ENCODE assay signal across 10 cellular contexts in the genomic region with DNA sequence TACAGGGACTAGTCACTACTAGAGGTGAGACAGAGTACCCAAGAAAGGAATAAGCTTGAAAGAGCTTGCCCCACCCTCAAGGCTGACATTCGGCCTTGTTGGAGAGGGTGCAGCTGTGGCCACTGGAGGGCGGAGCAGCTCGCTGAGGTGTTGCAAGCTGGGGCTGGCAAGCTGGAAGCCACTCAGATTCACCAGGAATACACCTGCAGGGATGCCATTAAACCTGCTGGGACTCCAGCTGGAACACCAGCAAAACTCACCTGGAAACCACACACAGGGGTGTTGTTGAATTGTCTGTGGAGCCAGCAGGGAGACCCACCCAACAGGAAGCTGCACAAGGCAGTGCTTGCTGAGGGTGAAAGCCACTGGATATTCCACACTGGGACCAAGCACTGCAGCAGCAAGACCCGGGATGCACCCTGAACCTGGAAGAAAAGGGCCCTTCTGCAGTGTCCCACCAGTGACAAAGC. TPM values are rescaled to one million over a fixed set of nuclear protein-coding genes. Genes with fewer than 3 reads are reported as not detected.
DNase-seq lines count a peak whose midpoint lies in the region; ATAC-seq and TF ChIP-seq lines count a peak whose summit lies in the region.
"Had no signal": no experiment of that assay in that cellular context is flagged by ENCODE, and none has a peak within 500 bp of the region (broad histone marks: within the 10 kb centered on the region; RNA-seq: fewer than 3 reads in every experiment).

No MANE protein-coding gene starts in this region.

- TF ChIP-seq CTCF in Peyer's patch (IDR thresholded peaks at IDR 0.05) (peak in 4 of 6 experiments; percentile 31 to 69 (median 62)), fibroblast of pulmonary artery (IDR thresholded peaks at IDR 0.05; ENCODE audit: low read length, missing control alignments) (peak; percentile 56), upper lobe of left lung (IDR thresholded peaks at IDR 0.05) (peak in 4 of 6 experiments; percentile 35 to 61 (median 56))

- H3K27me3 Mint-ChIP-seq in CD4-positive, alpha-beta memory T cell, result no peaks in the 10 kb centered on the region

- H3K27ac Mint-ChIP-seq in CD4-positive, alpha-beta memory T cell, result no peak overlapping the region
- H3K27ac Mint-ChIP-seq: activated naive CD8-positive, alpha-beta T cell had no signal

- H3K9me3 Mint-ChIP-seq in CD4-positive, alpha-beta memory T cell, result no peaks in the 10 kb centered on the region

- H3K27ac ChIP-seq in Peyer's patch (no peak overlapping the region), upper lobe of left lung (no peak overlapping the region)
- H3K27ac ChIP-seq in CD4-positive, alpha-beta memory T cell (ENCODE audit: low read depth, low read length), result no peak overlapping the region
- H3K27ac ChIP-seq: BLaER1 had no signal

- POLR2A ChIA-PET in CD4-positive, alpha-beta memory T cell (lab: Charles Lee; ENCODE audit: partially characterized antibody), result interaction anchor here (1.3 kb wide), 1 partner anchor 16 kb away, joined by 4 read pairs; no protein-coding TSS in a partner anchor

- ATAC-seq in GM21360 (IDR thresholded peaks at IDR 0.05; ENCODE audit: unreplicated experiment) (peak; percentile 59), upper lobe of left lung (ENCODE audit: low FRiP score in 2 of 2) (peak; percentile 46 to 71)

- DNase-seq in NCI-H1436 (lab: John Stamatoyannopoulos, UW) (peak; percentile 3), NCI-H1436 treated with DMSO at 0.1 percent for 48 hours (lab: John Stamatoyannopoulos, UW) (no peak), HS-27A (ENCODE audit: low read depth) (peak; percentile 4), Peyer's patch (peak in 2 of 3 donors; percentile 75 to 77), fibroblast of pulmonary artery (ENCODE audit: low read depth) (peak; percentile 37), upper lobe of left lung (peak; percentile 52 to 74)
- DNase-seq in CD4-positive, alpha-beta memory T cell, result no peak

- peaks cover 0 to 7% of the 10 kb centered on the region in 2 donors for H3K36me3 Mint-ChIP-seq in CD4-positive, alpha-beta memory T cell
- H3K36me3 Mint-ChIP-seq: activated naive CD8-positive, alpha-beta T cell had no signal

- H3K4me1 ChIP-seq in Peyer's patch (no peaks in the 10 kb centered on the region), upper lobe of left lung (peaks cover 8 to 17% (median 13%) of the 10 kb centered on the region in 4 donors)
- no peaks in the 10 kb centered on the region for H3K4me1 ChIP-seq in CD4-positive, alpha-beta memory T cell (ENCODE audit: insufficient read depth, low read length)

- 35 to 39% methylated on average over 4 of the region's 4 CpGs for whole genome bisulfite sequencing in upper lobe of left lung, 2 donors

- H3K9me3 ChIP-seq in Peyer's patch, result no peaks in the 10 kb centered on the region
- H3K9me3 ChIP-seq in upper lobe of left lung, result no peaks in the 10 kb centered on the region
- H3K9me3 ChIP-seq in CD4-positive, alpha-beta memory T cell (ENCODE audit: control insufficient read depth in 1 of 2, low read length in 2 of 2), result no peaks in the 10 kb centered on the region
- H3K9me3 ChIP-seq: BLaER1 had no signal

- CTCF ChIA-PET in CD4-positive, alpha-beta memory T cell (lab: Charles Lee; ENCODE audit: partially characterized antibody), result interaction anchor here (0.8 to 7.7 kb wide), 18 partner anchors 10 to 526 kb away, joined by 3 to 87 read pairs (median 5); no protein-coding TSS in a partner anchor

- intact Hi-C loops in CD4-positive, alpha-beta memory T cell (cut with micrococcal nuclease), result loop anchor here (5.0 kb wide), 1 partner anchor 391 kb away; no protein-coding TSS in a partner anchor

- H3K27me3 ChIP-seq in Peyer's patch (no peaks in the 10 kb centered on the region), upper lobe of left lung (no peaks in the 10 kb centered on the region)
- H3K27me3 ChIP-seq in CD4-positive, alpha-beta memory T cell (ENCODE audit: insufficient read depth, low read length), result no peaks in the 10 kb centered on the region
- H3K27me3 ChIP-seq: BLaER1 had no signal

- H3K4me1 Mint-ChIP-seq in CD4-positive, alpha-beta memory T cell, result peaks cover 0 to 5% (median 1%) of the 10 kb centered on the region in 4 donors

- H3K4me3 ChIP-seq in Peyer's patch (no peak overlapping the region), fibroblast of pulmonary artery (replicated peaks; ENCODE audit: low read depth, low read length) (no peak overlapping the region), upper lobe of left lung (no peak overlapping the region)
- H3K4me3 ChIP-seq in CD4-positive, alpha-beta memory T cell (ENCODE audit: low read length in 2 of 2), result no peak overlapping the region
- H3K4me3 ChIP-seq: BLaER1 had no signal

- H3K36me3 ChIP-seq in Peyer's patch (peaks cover 0 to 7% (median 0%) of the 10 kb centered on the region in 3 donors), upper lobe of left lung (peaks cover 0 to 8% (median 0%) of the 10 kb centered on the region in 4 donors)
- H3K36me3 ChIP-seq in CD4-positive, alpha-beta memory T cell (ENCODE audit: insufficient read depth, low read length), result no peaks in the 10 kb centered on the region

- H3K4me3 Mint-ChIP-seq in CD4-positive, alpha-beta memory T cell, result no peak overlapping the region
- H3K4me3 Mint-ChIP-seq: activated naive CD8-positive, alpha-beta T cell had no signal

- TF ChIP-seq POLR2A in Peyer's patch (IDR thresholded peaks at IDR 0.05) (no peak), upper lobe of left lung (IDR thresholded peaks at IDR 0.05) (no peak)

- no peak for TF ChIP-seq EP300 in upper lobe of left lung (IDR thresholded peaks at IDR 0.05)

RNA-seq across cellular contexts. Expression of a gene that starts 26.1 kb away (rescaled TPM):
- 10 to 100 TPM; 14.0 to 33.0 (median 16.8) TPM for total RNA-seq in Peyer's patch
- total RNA-seq in upper lobe of left lung, result 10 to 100 TPM; 13.6 to 34.6 (median 16.6) TPM
- 10 to 100 TPM; 19.2 to 21.1 TPM for total RNA-seq in CD4-positive, alpha-beta memory T cell
- polyA plus RNA-seq in CD4-positive, alpha-beta memory T cell, result 10 to 100 TPM; 14.0 to 15.6 TPM

RNA-seq across cellular contexts. Expression of a gene that starts 42.2 kb away (rescaled TPM):
- total RNA-seq in Peyer's patch, result 1 to 10 TPM; 2.5 to 10.0 (median 6.7) TPM
- 1 to 10 TPM in 5 of 6 donors, under 1 TPM in 1; 0.55 to 8.3 (median 2.8) TPM for total RNA-seq in upper lobe of left lung
- total RNA-seq in CD4-positive, alpha-beta memory T cell, result 1 to 10 TPM; 4.4 to 4.8 TPM
- polyA plus RNA-seq in CD4-positive, alpha-beta memory T cell, result 1 to 10 TPM; 1.7 to 2.5 TPM

Comparison
In these comparisons a context has a peak if more than half of its experiments do, and no peak if none do; other contexts are left out.
1. DNase-seq: peak in NCI-H1436 (single experiment), HS-27A (single experiment), Peyer's patch (2 of 3), fibroblast of pulmonary artery (single experiment) and upper lobe of left lung (2 of 2); none in NCI-H1436 treated with DMSO at 0.1 percent for 48 hours (single experiment) and CD4-positive, alpha-beta memory T cell (0 of 5).
2. Peak in every context shown above with its lines, with median percentiles within 50 percentile points of each other: CTCF ChIP-seq.